In the genomic region with DNA sequence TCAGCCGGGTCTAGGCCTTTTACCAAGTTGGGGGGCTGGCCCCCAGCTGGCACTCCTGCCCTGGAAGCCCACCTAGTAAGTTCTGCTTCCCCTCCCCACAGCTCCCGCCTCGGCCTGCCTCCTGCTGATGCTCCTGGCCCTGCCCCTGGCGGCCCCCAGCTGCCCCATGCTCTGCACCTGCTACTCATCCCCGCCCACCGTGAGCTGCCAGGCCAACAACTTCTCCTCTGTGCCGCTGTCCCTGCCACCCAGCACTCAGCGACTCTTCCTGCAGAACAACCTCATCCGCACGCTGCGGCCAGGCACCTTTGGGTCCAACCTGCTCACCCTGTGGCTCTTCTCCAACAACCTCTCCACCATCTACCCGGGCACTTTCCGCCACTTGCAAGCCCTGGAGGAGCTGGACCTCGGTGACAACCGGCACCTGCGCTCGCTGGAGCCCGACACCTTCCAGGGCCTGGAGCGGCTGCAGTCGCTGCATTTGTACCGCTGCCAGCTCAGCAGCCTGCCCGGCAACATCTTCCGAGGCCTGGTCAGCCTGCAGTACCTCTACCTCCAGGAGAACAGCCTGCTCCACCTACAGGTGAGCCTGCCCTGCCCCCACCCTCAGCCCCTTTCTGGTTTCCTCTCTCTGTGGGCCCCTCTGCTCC, we compare ENCODE assay signal across 17 cellular contexts. TPM values are rescaled to one million over a fixed set of nuclear protein-coding genes. Genes with fewer than 3 reads are reported as not detected.
"Had no signal": no experiment of that assay in that cellular context is flagged by ENCODE, and none has a peak within 500 bp of the region (broad histone marks: within the 10 kb centered on the region; RNA-seq: fewer than 3 reads in every experiment).

No MANE protein-coding gene starts in this region.

- H3K4me2 ChIP-seq: hepatocyte had no signal

- H3K4me3 ChIP-seq: hepatocyte, sigmoid colon, tibial artery had no signal

- H3K27ac Mint-ChIP-seq: activated T-cell treated with anti-CD3 and anti-CD28 coated beads, Interleukin-2, amount 50 U/mL, for 24 hours; activated T-helper 2 cell treated with anti-CD3 and anti-CD28 coated beads, Interferon-gamma antibody, Interleukin-2, Interleukin-4, amounts not matched to agents 10 μg/mL and 5 μg/mL and 100 μg/mL, durations not matched to agents 14 hours and 24 hours and 36 hours; stimulated activated naive B cell treated with anti-CD40 and anti-IgM and Interleukin-4, amounts not matched to agents 10 μg/mL and 1 μg/mL and 100 μg/mL, for 72 hours had no signal

- H3K27ac ChIP-seq: brain microvascular endothelial cell, epithelial cell of prostate, hepatocyte, sigmoid colon, tibial artery had no signal

- DNase-seq: activated CD4-positive, alpha-beta T cell treated with anti-CD3 and anti-CD28 coated beads for 48 hours; activated CD4-positive, CD25-positive, alpha-beta regulatory T cell; activated CD8-positive, alpha-beta T cell treated with anti-CD3 and anti-CD28 coated beads, Interleukin-2, amount 10 ng/mL, durations not matched to agents 7 days and 5 days; activated naive CD4-positive, alpha-beta T cell treated with Interleukin-2 at 50 U/mL for 16 hours; activated T-cell treated with anti-CD3 and anti-CD28 coated beads, Interleukin-2, amount 50 U/mL, for 24 hours; aorta; brain microvascular endothelial cell; central memory CD4-positive, alpha-beta T cell; dorsolateral prefrontal cortex; foreskin fibroblast; naive thymus-derived CD8-positive, alpha-beta T cell; sigmoid colon; stimulated activated naive B cell treated with anti-CD40 and anti-IgM and Interleukin-4, amounts not matched to agents 10 μg/mL and 1 μg/mL and 100 μg/mL, for 72 hours; tibial artery had no signal

- H3K36me3 ChIP-seq: brain microvascular endothelial cell, sigmoid colon, tibial artery had no signal

- H3K36me3 Mint-ChIP-seq: stimulated activated naive B cell treated with anti-CD40 and anti-IgM and Interleukin-4, amounts not matched to agents 10 μg/mL and 1 μg/mL and 100 μg/mL, for 72 hours had no signal

- H3K4me1 ChIP-seq: sigmoid colon, tibial artery had no signal

- H3K4me3 Mint-ChIP-seq: activated CD8-positive, alpha-beta T cell treated with anti-CD3 and anti-CD28 coated beads, Interleukin-2, amount 10 ng/mL, durations not matched to agents 7 days and 5 days; activated T-cell treated with anti-CD3 and anti-CD28 coated beads, Interleukin-2, amount 50 U/mL, for 24 hours; naive thymus-derived CD8-positive, alpha-beta T cell; stimulated activated naive B cell treated with anti-CD40 and anti-IgM and Interleukin-4, amounts not matched to agents 10 μg/mL and 1 μg/mL and 100 μg/mL, for 72 hours had no signal

- H3K9me3 ChIP-seq: sigmoid colon, tibial artery had no signal

- H3K9me3 Mint-ChIP-seq: activated T-cell treated with anti-CD3 and anti-CD28 coated beads, Interleukin-2, amount 50 U/mL, for 24 hours; activated T-helper 2 cell treated with anti-CD3 and anti-CD28 coated beads, Interferon-gamma antibody, Interleukin-2, Interleukin-4, amounts not matched to agents 10 μg/mL and 5 μg/mL and 100 μg/mL, durations not matched to agents 14 hours and 24 hours and 36 hours; naive thymus-derived CD8-positive, alpha-beta T cell; stimulated activated naive B cell treated with anti-CD40 and anti-IgM and Interleukin-4, amounts not matched to agents 10 μg/mL and 1 μg/mL and 100 μg/mL, for 72 hours had no signal

- ATAC-seq: activated CD8-positive, alpha-beta T cell treated with anti-CD3 and anti-CD28 coated beads, Interleukin-2, amount 10 ng/mL, durations not matched to agents 7 days and 5 days; naive thymus-derived CD8-positive, alpha-beta T cell; stimulated activated naive B cell treated with anti-CD40 and anti-IgM and Interleukin-4, amounts not matched to agents 10 μg/mL and 1 μg/mL and 100 μg/mL, for 72 hours had no signal

- H2AFZ ChIP-seq: hepatocyte had no signal

- H3K79me2 ChIP-seq: hepatocyte had no signal

RNA-seq across cellular contexts. Expression of a gene that starts 7.3 kb away (rescaled TPM):
- total RNA-seq: activated T-helper 2 cell treated with anti-CD3 and anti-CD28 coated beads, Interferon-gamma antibody, Interleukin-2, Interleukin-4, amounts not matched to agents 10 μg/mL and 5 μg/mL and 100 μg/mL, durations not matched to agents 14 hours and 24 hours and 36 hours; naive thymus-derived CD8-positive, alpha-beta T cell had no signal
